In genomic region chr6:24991748-24992467, GRCh38 we compare ENCODE assay signal across 8 cellular contexts. TPM values are rescaled to one million over a fixed set of nuclear protein-coding genes. Genes with fewer than 3 reads are reported as not detected.
DNase-seq lines count a peak whose midpoint lies in the region; ATAC-seq and TF ChIP-seq lines count a peak whose summit lies in the region.

No MANE protein-coding gene starts in this region.

- peak; percentile 48 for DNase-seq in ACHN
- peak; percentile 3 to 50 for DNase-seq in NCI-H1930 (lab: John Stamatoyannopoulos, UW)
- DNase-seq in cardiac fibroblast (ENCODE audit: low read depth in 2 of 2) = peak; percentile 64 to 66
- DNase-seq in lung microvascular endothelial cell (ENCODE audit: low read depth in 2 of 2) = peak; percentile 41 to 46
- peak; percentile 69 for DNase-seq in stimulated activated CD8-positive, alpha-beta memory T cell treated with anti-CD3 and anti-CD28 coated beads, Interleukin-4, amount 100 ng/mL, for 48 hours

- ATAC-seq in GM18499 (IDR thresholded peaks at IDR 0.05; ENCODE audit: insufficient read depth, unreplicated experiment) (peak; percentile 93), HG02938 (IDR thresholded peaks at IDR 0.05; ENCODE audit: unreplicated experiment) (peak; percentile 81)

- in situ Hi-C loops in ACHN (cut with HindIII; ENCODE audit: low pct_ligation_motif_present, low pct_unique_long_range_greater_than_20kb, low sequenced_read_pairs) = no loop called here

- H3K4me3 ChIP-seq in WI38 (ENCODE audit: low read depth, low read length) = no peak overlapping the region
- H3K4me3 ChIP-seq in cardiac fibroblast (replicated peaks in 1 of 2; ENCODE audit: low read depth in 2 of 2, low read length in 2 of 2) = no peak overlapping the region

- peak; percentile 52; the same call in 1 of the 2 replicates for TF ChIP-seq CTCF in WI38 (IDR thresholded peaks at IDR 0.05; ENCODE audit: low read depth, low read length)
- peak; percentile 77 for TF ChIP-seq CTCF in cardiac fibroblast (IDR thresholded peaks at IDR 0.05; ENCODE audit: low read depth, low read length)

RNA-seq across cellular contexts. Expression of gene RIPOR2, which starts 56.1 kb away (rescaled TPM):
- under 0.01 TPM in 2 replicates for total RNA-seq in lung microvascular endothelial cell
